Comparison of ENCODE assay signal across 1 cellular context in genomic region chr21:33384851-33385331, GRCh38.
TF ChIP-seq lines count a peak whose summit lies in the region.

No MANE protein-coding gene starts in this region.

TF ChIP-seq in GM23338, 12 proteins besides CTCF, POLR2A, EP300 and RAD21 (continued from another document):
- TF ChIP-seq ZNF462 (CRISPR knock-in tag; IDR thresholded peaks at IDR 0.05) (no peak), ZNF114 (CRISPR knock-in tag; IDR thresholded peaks at IDR 0.05) (no peak), NANOG (IDR thresholded peaks at IDR 0.05; ENCODE audit: borderline replicate concordance) (no peak), REST (IDR thresholded peaks at IDR 0.05; ENCODE audit: unreplicated experiment) (no peak)
